Comparison of ENCODE assay signal across 8 cellular contexts in the genomic region with DNA sequence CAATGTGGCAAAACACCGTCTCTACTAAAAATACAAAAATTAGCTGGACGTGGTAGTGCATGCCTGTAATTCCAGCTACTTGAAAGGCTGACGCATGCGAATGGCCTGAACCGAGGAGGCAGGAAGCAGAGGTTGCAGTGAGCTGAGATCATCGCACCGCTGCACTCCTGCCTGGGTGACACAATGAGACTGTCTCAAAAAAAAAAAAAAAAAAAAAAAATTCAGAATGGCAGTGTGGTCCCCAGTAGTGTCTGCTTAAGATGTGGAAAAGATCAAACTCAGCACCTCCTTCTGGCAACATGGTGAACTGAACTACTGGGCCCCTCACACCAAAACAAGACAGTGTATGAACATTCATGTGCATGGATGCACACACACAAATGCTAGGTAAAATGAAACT. TPM values are rescaled to one million over a fixed set of nuclear protein-coding genes. Genes with fewer than 3 reads are reported as not detected.
DNase-seq lines count a peak whose midpoint lies in the region; ATAC-seq, FAIRE-seq and TF ChIP-seq lines count a peak whose summit lies in the region.

No MANE protein-coding gene starts in this region.

- 92 to 93% methylated on average over 7 of the region's 7 CpGs for WGBS in pancreas, 2 donors

- no peaks in the 10 kb centered on the region for H3K4me1 ChIP-seq in pancreas

- H3K4me3 Mint-ChIP-seq in memory B cell = peak overlapping the region; percentile 29

- intact Hi-C loops in pancreas (cut with DNase I) = no loop called here

- H3K4me1 Mint-ChIP-seq in memory B cell = peaks cover 16% of the 10 kb centered on the region

- H3K36me3 ChIP-seq in pancreas = no peaks in the 10 kb centered on the region

- CTCF ChIA-PET in AG04450 (lab: Charles Lee) = interaction anchor here (0.7 to 2.5 kb wide), 4 partner anchors 11 to 1446 kb away, joined by 3 to 9 read pairs (median 4); no protein-coding TSS in a partner anchor

- no peaks in the 10 kb centered on the region for H3K27me3 Mint-ChIP-seq in memory B cell

- H3K27ac Mint-ChIP-seq in memory B cell = peak overlapping the region; percentile 55

- DNase-seq in AG04450 (ENCODE audit: low read depth, low spot score) = peak; percentile 44
- DNase-seq in HT1080 (ENCODE audit: low read depth) = peak; percentile 81
- DNase-seq in activated effector memory CD4-positive, alpha-beta T cell treated with anti-CD3 and anti-CD28 coated beads, Interleukin-2, amount 50 U/mL, for 16 hours = peak; percentile 76
- no peak for DNase-seq in memory B cell (ENCODE audit: low spot score in 2 of 2)
- DNase-seq in KG1 (lab: John Stamatoyannopoulos, UW) = no peak
- no peak for DNase-seq in NCI-H748 treated with DMSO at 0.1 percent for 48 hours (lab: John Stamatoyannopoulos, UW)
- no peak for DNase-seq in pancreas

- FAIRE-seq in pancreas (lab: Jason Lieb, UNC) = no peak

- H3K27me3 ChIP-seq in AG04450 (ENCODE audit: control insufficient read depth, insufficient read depth, low read length) (no peaks in the 10 kb centered on the region), pancreas (no peaks in the 10 kb centered on the region)

- H3K36me3 Mint-ChIP-seq in memory B cell = peaks cover 12% of the 10 kb centered on the region

- H3K4me3 ChIP-seq in AG04450 (ENCODE audit: low read depth, low read length) (no peak overlapping the region), pancreas (no peak overlapping the region)

- H3K9me3 Mint-ChIP-seq in memory B cell = no peaks in the 10 kb centered on the region

- peak overlapping the region; percentile 68 for H3K27ac ChIP-seq in AG04450 (ENCODE audit: low read depth, low read length)
- H3K27ac ChIP-seq in pancreas = no peak overlapping the region

- TF ChIP-seq CTCF in AG04450 (IDR thresholded peaks at IDR 0.05; ENCODE audit: low read depth, low read length) = no peak
- no peak for TF ChIP-seq CTCF in pancreas (IDR thresholded peaks at IDR 0.05)

- ATAC-seq in memory B cell (ENCODE audit: low read depth) (peak; percentile 75), HG02678 (IDR thresholded peaks at IDR 0.05; ENCODE audit: unreplicated experiment) (no peak), pancreas (no peak)

- H3K9me3 ChIP-seq in AG04450 (ENCODE audit: control insufficient read depth, insufficient read depth, low read length) = no peaks in the 10 kb centered on the region
- no peaks in the 10 kb centered on the region for H3K9me3 ChIP-seq in pancreas

- POLR2A ChIA-PET in AG04450 (lab: Yijun Ruan, JAX) = interaction anchor here (0.6 kb wide), 2 partner anchors 9 to 86 kb away, joined by 3 read pairs; no protein-coding TSS in a partner anchor

RNA-seq across cellular contexts. Expression of a gene that starts 32.2 kb away (rescaled TPM):
- polyA plus RNA-seq in AG04450 (2011; rRNA removed) (131 and 175 TPM in 2 replicates), pancreas (10 to 100 TPM; 19.6 to 29.9 TPM)
- 78.8 and 117 TPM in 2 replicates for polyA minus RNA-seq in AG04450 (2011; rRNA and poly(A)+ RNA removed)
- 325 and 334 TPM in 2 replicates for total RNA-seq in HT1080 (2014; rRNA removed; shearing (Covaris generic))
- 344 and 378 TPM in 2 replicates for polyA plus RNA-seq in HT1080 (2015; cell fraction: cytosol; rRNA removed)
- 147 and 154 TPM in 2 replicates for polyA plus RNA-seq in HT1080 (2015; cell fraction: nucleus; rRNA removed)
- total RNA-seq in pancreas = 10 to 100 TPM; 12.1 to 36.8 (median 17.2) TPM

RNA-seq across cellular contexts. Expression of a gene that starts 59.4 kb away (rescaled TPM):
- polyA plus RNA-seq in AG04450 (2011; rRNA removed) (0.24 and 0.40 TPM in 2 replicates), pancreas (under 1 TPM; 0.04 to 0.07 TPM)
- polyA minus RNA-seq in AG04450 (2011; rRNA and poly(A)+ RNA removed) = 0.60 and 1.00 TPM in 2 replicates
- total RNA-seq in HT1080 (2014; rRNA removed; shearing (Covaris generic)) = 0.47 and 0.59 TPM in 2 replicates
- polyA plus RNA-seq in HT1080 (2015; cell fraction: cytosol; rRNA removed) = 0.91 and 1.1 TPM in 2 replicates
- 0.38 and 0.54 TPM in 2 replicates for polyA plus RNA-seq in HT1080 (2015; cell fraction: nucleus; rRNA removed)
- total RNA-seq in pancreas = under 1 TPM in 3 of 6 donors, not detected in 3; 0.05 to 0.09 (median 0.09) TPM

Comparison
In these comparisons a context has a peak if more than half of its experiments do, and no peak if none do; other contexts are left out.
1. DNase-seq: peak in AG04450 (single experiment), HT1080 (single experiment) and activated effector memory CD4-positive, alpha-beta T cell treated with anti-CD3 and anti-CD28 coated beads, Interleukin-2, amount 50 U/mL, for 16 hours (single experiment); none in memory B cell (0 of 2), KG1 (single experiment), NCI-H748 treated with DMSO at 0.1 percent for 48 hours (single experiment) and pancreas (0 of 6).